ENCODE assay signal across 8 cellular contexts in the genomic region with DNA sequence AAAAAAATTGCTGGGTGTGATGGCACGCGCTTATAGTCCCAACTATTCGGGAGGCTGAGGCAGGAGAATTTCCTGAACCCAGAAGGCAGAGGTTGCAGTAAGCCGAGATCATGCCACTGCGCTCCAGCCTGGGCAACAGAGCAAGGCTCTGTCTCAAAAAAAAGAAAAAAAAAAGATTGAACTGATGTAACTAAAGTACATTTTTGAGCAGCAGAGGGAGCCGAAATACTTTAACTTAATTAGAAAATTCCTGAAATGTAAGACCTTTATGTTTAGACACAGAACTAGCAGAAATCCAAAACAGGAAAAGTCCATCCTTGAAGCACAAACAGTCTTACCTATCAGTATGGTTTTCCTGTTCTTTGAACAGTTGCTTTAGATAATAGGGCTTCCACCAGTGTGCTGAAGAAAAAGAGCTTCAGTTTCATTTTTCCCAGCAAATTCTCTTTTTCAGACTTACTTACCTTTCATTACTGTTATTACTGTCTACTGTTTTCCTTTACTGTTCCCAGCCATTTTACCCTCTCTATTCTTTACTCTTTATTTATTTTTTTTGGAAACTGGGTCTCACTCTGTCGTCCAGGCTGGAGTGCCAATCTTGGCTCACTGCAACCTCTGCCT. TPM values are rescaled to one million over a fixed set of nuclear protein-coding genes. Genes with fewer than 3 reads are reported as not detected.
DNase-seq lines count a peak whose midpoint lies in the region; ATAC-seq and TF ChIP-seq lines count a peak whose summit lies in the region.

No MANE protein-coding gene starts in this region.

- DNase-seq in NCI-H2196 (lab: John Stamatoyannopoulos, UW; ENCODE audit: unreplicated experiment) (peak; percentile 8), NCI-H2196 treated with DMSO at 0.1 percent for 48 hours (lab: John Stamatoyannopoulos, UW; ENCODE audit: unreplicated experiment) (no peak), MV-4-11 (lab: John Stamatoyannopoulos, UW) (peak; percentile 33)
- DNase-seq in activated effector memory CD4-positive, alpha-beta T cell treated with Interleukin-2 at 50 U/mL for 16 hours: no peak

- H3K9me2 ChIP-seq in neural cell (ENCODE audit: insufficient read depth, low read length): no peaks in the 10 kb centered on the region

- peaks cover 25% of the 10 kb centered on the region for H3K36me3 Mint-ChIP-seq in brain

- no peak for TF ChIP-seq EP300 in neural cell (conservative IDR thresholded peaks at IDR 0.05; ENCODE audit: poor library complexity, severe bottlenecking)

- peaks cover 4% of the 10 kb centered on the region for H3K36me3 ChIP-seq in neural cell (ENCODE audit: insufficient read depth, low read length)

- no peak overlapping the region for H3K4me2 ChIP-seq in neural cell (ENCODE audit: low read length)

- H3K4me3 ChIP-seq in neural cell (ENCODE audit: low read length): no peak overlapping the region

- H3K9me3 Mint-ChIP-seq in brain: no peaks in the 10 kb centered on the region

- H3K9me3 ChIP-seq in neural cell (ENCODE audit: low read length): no peaks in the 10 kb centered on the region

- no peaks in the 10 kb centered on the region for H3K27me3 Mint-ChIP-seq in brain

- H3K9ac ChIP-seq in neural cell (ENCODE audit: low read length): no peak overlapping the region

- no peak overlapping the region for H2AFZ ChIP-seq in neural cell (ENCODE audit: low read depth, low read length)

- TF ChIP-seq CTCF in brain (conservative IDR thresholded peaks at IDR 0.05): peak; percentile 64
- TF ChIP-seq CTCF in neural cell (IDR thresholded peaks at IDR 0.05; ENCODE audit: poor library complexity, severe bottlenecking): peak; percentile 57

- H4K20me1 ChIP-seq in neural cell (ENCODE audit: insufficient read depth): no peaks in the 10 kb centered on the region

- no peaks in the 10 kb centered on the region for H3K79me2 ChIP-seq in neural cell (replicated peaks; ENCODE audit: insufficient read depth, low read length)

- H3K27me3 ChIP-seq in neural cell (ENCODE audit: insufficient read depth, low read depth, low read length): no peaks in the 10 kb centered on the region

- no peak for ATAC-seq in HG03565 (IDR thresholded peaks at IDR 0.05; ENCODE audit: unreplicated experiment)
- no peak for ATAC-seq in GM21423 (IDR thresholded peaks at IDR 0.05; ENCODE audit: unreplicated experiment)

- no peak overlapping the region for H3K4me3 Mint-ChIP-seq in brain

- TF ChIP-seq RAD21 in neural cell (conservative IDR thresholded peaks at IDR 0.05): peak; percentile 62

- peaks cover 15% of the 10 kb centered on the region for H3K4me1 Mint-ChIP-seq in brain

- H3F3A ChIP-seq in neural cell (ENCODE audit: insufficient read depth, low read length, poor library complexity, severe bottlenecking): no peaks in the 10 kb centered on the region

- peak overlapping the region in 4 of 5 experiments; percentile 20 to 86 (median 66) for H3K27ac Mint-ChIP-seq in brain

- no peak overlapping the region for H3K27ac ChIP-seq in neural cell (ENCODE audit: low read length)

TF ChIP-seq in neural cell, 6 proteins besides CTCF, POLR2A, EP300 and RAD21:
- TF ChIP-seq POLR2AphosphoS5 (IDR thresholded peaks at IDR 0.05): no peak
- TF ChIP-seq TAF1 (IDR thresholded peaks at IDR 0.05; ENCODE audit: low read depth): no peak
- peak; percentile 67 for TF ChIP-seq SMC3 (conservative IDR thresholded peaks at IDR 0.05; ENCODE audit: poor library complexity)

RNA-seq across cellular contexts. Expression of a gene that starts 33.4 kb away (rescaled TPM):
- 29.4 TPM for polyA plus RNA-seq in brain (ENCODE audit: insufficient read depth, low read depth, low replicate concordance)
- 11.8 and 14.6 TPM in 2 replicates for polyA plus RNA-seq in neural cell
- polyA minus RNA-seq in neural cell: 67.0 and 72.8 TPM in 2 replicates

RNA-seq across cellular contexts. Expression of a gene that starts 39.3 kb away (rescaled TPM):
- polyA plus RNA-seq in brain (ENCODE audit: insufficient read depth, low read depth, low replicate concordance) (18.8 TPM), neural cell (20.8 and 25.7 TPM in 2 replicates)
- polyA minus RNA-seq in neural cell: 19.7 and 26.2 TPM in 2 replicates

RNA-seq across cellular contexts. Expression of a gene that starts 45.7 kb away (rescaled TPM):
- polyA plus RNA-seq in brain (ENCODE audit: insufficient read depth, low read depth, low replicate concordance) (14.7 TPM), neural cell (5.3 and 10.8 TPM in 2 replicates)
- 1.4 and 1.9 TPM in 2 replicates for polyA minus RNA-seq in neural cell

Comparison
In these comparisons a context has a peak if more than half of its experiments do, and no peak if none do; other contexts are left out.
1. DNase-seq: peak in NCI-H2196 (single experiment) and MV-4-11 (single experiment); none in NCI-H2196 treated with DMSO at 0.1 percent for 48 hours (single experiment) and activated effector memory CD4-positive, alpha-beta T cell treated with Interleukin-2 at 50 U/mL for 16 hours (single experiment).